In genomic region chr6:38638941-38639497, GRCh38 we compare ENCODE assay signal across 8 cellular contexts. TPM values are rescaled to one million over a fixed set of nuclear protein-coding genes. Genes with fewer than 3 reads are reported as not detected.
A peak's percentile ranks its signal among the peaks of the same experiment; 100 is the strongest.
DNase-seq lines count a peak whose midpoint lies in the region; ATAC-seq and TF ChIP-seq lines count a peak whose summit lies in the region.

No MANE protein-coding gene starts in this region.

- peak; percentile 32 for ATAC-seq in HG02571 (IDR thresholded peaks at IDR 0.05; ENCODE audit: unreplicated experiment)
- peak; percentile 76 for ATAC-seq in activated CD8-positive, alpha-beta T cell treated with anti-CD3 and anti-CD28 coated beads for 36 hours

- H4K8ac ChIP-seq in mesendoderm (ENCODE audit: low read depth, low read length) = no peak overlapping the region

- no peaks in the 10 kb centered on the region for H3K79me1 ChIP-seq in mesendoderm (ENCODE audit: low read length)

- H3K18ac ChIP-seq in mesendoderm (ENCODE audit: low read length) = peak overlapping the region; percentile 75

- H3K4me1 ChIP-seq in ectodermal cell (ENCODE audit: control insufficient read depth, insufficient read depth, low read length) (peaks cover 8% of the 10 kb centered on the region), mesendoderm (ENCODE audit: control insufficient read depth, low read depth, low read length) (no peaks in the 10 kb centered on the region)

- H2BK15ac ChIP-seq in mesendoderm (replicated peaks; ENCODE audit: low read depth) = no peak overlapping the region

- H3K27me3 Mint-ChIP-seq in activated CD8-positive, alpha-beta T cell treated with anti-CD3 and anti-CD28 coated beads for 36 hours = no peaks in the 10 kb centered on the region

- H3K9ac ChIP-seq in mesendoderm (ENCODE audit: low read length) = peak overlapping the region; percentile 69

- H3K4ac ChIP-seq in mesendoderm (ENCODE audit: low read depth, low read length) = peak overlapping the region; percentile 17

- peak overlapping the region; percentile 90 for H3K27ac Mint-ChIP-seq in activated CD8-positive, alpha-beta T cell treated with anti-CD3 and anti-CD28 coated beads for 36 hours

- no peaks in the 10 kb centered on the region for H3K79me2 ChIP-seq in mesendoderm (ENCODE audit: control insufficient read depth, insufficient read depth, low read length)

- H3K4me3 ChIP-seq in GM12864 (ENCODE audit: low read depth, low read length) (peak overlapping the region; percentile 89), ectodermal cell (ENCODE audit: insufficient read depth, low read depth, low read length) (peak overlapping the region; percentile 80), mesendoderm (ENCODE audit: low read length) (peak overlapping the region; percentile 84)

- H3K27ac ChIP-seq in ectodermal cell (ENCODE audit: insufficient read depth, low read depth, low read length, poor library complexity, severe bottlenecking) (no peak overlapping the region), mesendoderm (ENCODE audit: low read depth, low read length) (no peak overlapping the region)

- H3K4me3 Mint-ChIP-seq in activated CD8-positive, alpha-beta T cell treated with anti-CD3 and anti-CD28 coated beads for 36 hours = peak overlapping the region; percentile 86

- H3K27me3 ChIP-seq in ectodermal cell (ENCODE audit: control insufficient read depth, insufficient read depth, low read length, poor library complexity, severe bottlenecking) (peaks cover 14% of the 10 kb centered on the region), mesendoderm (ENCODE audit: insufficient read depth, low read length, poor library complexity) (no peaks in the 10 kb centered on the region)

- H3K23ac ChIP-seq in mesendoderm (ENCODE audit: low read length) = no peak overlapping the region

- no peaks in the 10 kb centered on the region for H3K9me3 Mint-ChIP-seq in activated CD8-positive, alpha-beta T cell treated with anti-CD3 and anti-CD28 coated beads for 36 hours

- no peaks in the 10 kb centered on the region for H3K9me3 ChIP-seq in ectodermal cell (ENCODE audit: control insufficient read depth, low read length)

- DNase-seq in GM12864 (ENCODE audit: low read depth) = no peak
- DNase-seq in NCI-H1105 (lab: John Stamatoyannopoulos, UW) = peak; percentile 12
- peak; percentile 84 for DNase-seq in activated CD8-positive, alpha-beta T cell treated with anti-CD3 and anti-CD28 coated beads for 36 hours
- DNase-seq in mesendoderm = no peak
- DNase-seq in stimulated activated CD8-positive, alpha-beta memory T cell treated with anti-CD3 and anti-CD28 coated beads, Interleukin-2, amount 100 ng/mL, for 48 hours (ENCODE audit: low read depth in 2 of 2) = peak; percentile 43 to 52
- no peak for DNase-seq in UCSD-AML1 (lab: John Stamatoyannopoulos, UW; ENCODE audit: unreplicated experiment)

- no peak for TF ChIP-seq CTCF in GM12864 (IDR thresholded peaks at IDR 0.05; ENCODE audit: low read depth, low read length, missing control alignments)
- TF ChIP-seq CTCF in activated CD8-positive, alpha-beta T cell treated with anti-CD3 and anti-CD28 coated beads for 36 hours (IDR thresholded peaks at IDR 0.05) = no peak

- no peak overlapping the region for H4K5ac ChIP-seq in mesendoderm (ENCODE audit: low read length)

- peak overlapping the region; percentile 97 for H3K56ac ChIP-seq in mesendoderm (ENCODE audit: low read length)

- H3K36me3 ChIP-seq in ectodermal cell (ENCODE audit: control insufficient read depth, insufficient read depth, low read length) (no peaks in the 10 kb centered on the region), mesendoderm (ENCODE audit: control insufficient read depth, insufficient read depth, low read length) (no peaks in the 10 kb centered on the region)

- POLR2A ChIA-PET in activated CD8-positive, alpha-beta T cell treated with anti-CD3 and anti-CD28 coated beads for 36 hours (lab: Charles Lee) = interaction anchor here (0.6 to 1.4 kb wide), 4 partner anchors 9 to 1202 kb away, joined by 3 read pairs; no protein-coding TSS in a partner anchor

- peak overlapping the region; percentile 49 for H3K4me2 ChIP-seq in mesendoderm (ENCODE audit: low read length)

- H3K36me3 Mint-ChIP-seq in activated CD8-positive, alpha-beta T cell treated with anti-CD3 and anti-CD28 coated beads for 36 hours (ENCODE audit: low read depth) = no peaks in the 10 kb centered on the region

- peaks cover 49% of the 10 kb centered on the region for H3K4me1 Mint-ChIP-seq in activated CD8-positive, alpha-beta T cell treated with anti-CD3 and anti-CD28 coated beads for 36 hours (ENCODE audit: low read depth)

- CTCF ChIA-PET in activated CD8-positive, alpha-beta T cell treated with anti-CD3 and anti-CD28 coated beads for 36 hours (lab: Charles Lee) = no interaction called here

- H2BK120ac ChIP-seq in mesendoderm (ENCODE audit: low read depth, low read length) = no peak overlapping the region

- H2BK5ac ChIP-seq in mesendoderm (ENCODE audit: low read length) = no peak overlapping the region

- H2AK5ac ChIP-seq in mesendoderm (ENCODE audit: low read length) = no peak overlapping the region

- 8 to 9% methylated on average over 14 to 15 of the region's 15 CpGs for WGBS in ectodermal cell, 2 experiments
- WGBS in mesendoderm (ENCODE audit: extremely low coverage, insufficient coverage, low lambda C conversion rate) = no CpG with 5 or more reads among the region's 15 CpGs

- intact Hi-C loops in activated CD8-positive, alpha-beta T cell treated with anti-CD3 and anti-CD28 coated beads for 36 hours (cut with micrococcal nuclease) = no loop called here

RNA-seq across cellular contexts. Expression of gene BTBD9, which starts 0.7 kb away (rescaled TPM):
- total RNA-seq in activated CD8-positive, alpha-beta T cell treated with anti-CD3 and anti-CD28 coated beads for 36 hours = 1 to 10 TPM; 6.2 to 6.4 TPM
- polyA plus RNA-seq in ectodermal cell (2013, experiment 1 of 4) = 8.6 TPM
- 9.1 TPM for polyA plus RNA-seq in ectodermal cell (2013, experiment 2 of 4)
- polyA plus RNA-seq in ectodermal cell (2013, experiment 3 of 4) = 4.8 TPM
- polyA plus RNA-seq in ectodermal cell (2013, experiment 4 of 4) = 6.5 TPM
- 1.9 TPM for polyA plus RNA-seq in mesendoderm (2013, experiment 1 of 2)
- 1.9 TPM for polyA plus RNA-seq in mesendoderm (2013, experiment 2 of 2)

Comparison
In these comparisons a context has a peak if more than half of its experiments do, and no peak if none do; other contexts are left out.
1. DNase-seq: peak in NCI-H1105 (single experiment), activated CD8-positive, alpha-beta T cell treated with anti-CD3 and anti-CD28 coated beads for 36 hours (single experiment) and stimulated activated CD8-positive, alpha-beta memory T cell treated with anti-CD3 and anti-CD28 coated beads, Interleukin-2, amount 100 ng/mL, for 48 hours (2 of 2); none in GM12864 (single experiment), mesendoderm (single experiment) and UCSD-AML1 (single experiment).
2. Peak in every context shown above with its lines, with median percentiles within 50 percentile points of each other: H3K4me3 ChIP-seq.